ENCODE assay signal across 10 cellular contexts in the genomic region with DNA sequence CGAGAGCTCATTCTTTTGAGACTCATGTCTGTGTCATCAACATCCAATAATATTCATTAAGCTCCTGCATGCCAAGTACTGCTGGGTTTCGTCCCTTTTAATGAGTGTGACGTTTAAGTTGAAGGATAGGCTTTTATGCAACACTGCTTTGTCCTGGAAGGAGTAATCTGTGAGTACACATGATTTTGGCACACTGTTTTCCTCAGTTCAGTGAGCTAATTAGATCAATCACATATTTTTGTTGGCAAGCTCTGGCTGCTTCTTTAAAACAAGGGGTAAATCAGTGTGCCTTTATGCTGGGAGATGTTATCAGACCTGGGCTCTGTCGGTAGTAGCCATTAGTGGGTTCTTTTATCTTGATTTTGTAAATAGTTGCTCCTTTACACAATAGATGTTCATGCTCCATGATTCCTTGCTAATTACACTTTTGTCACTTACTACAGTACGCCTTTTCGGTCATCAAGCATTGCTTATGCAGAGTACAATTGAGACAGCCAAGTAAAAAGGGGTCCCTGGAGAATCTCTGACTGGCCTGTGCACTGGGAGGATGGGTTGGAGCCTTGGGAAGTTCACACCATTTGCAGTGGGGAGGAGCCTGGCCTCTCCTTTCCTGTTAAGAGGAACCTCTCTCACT.
DNase-seq lines count a peak whose midpoint lies in the region; ATAC-seq, FAIRE-seq and TF ChIP-seq lines count a peak whose summit lies in the region.
"Had no signal": no experiment of that assay in that cellular context is flagged by ENCODE, and none has a peak within 500 bp of the region (broad histone marks: within the 10 kb centered on the region; RNA-seq: fewer than 3 reads in every experiment).

No MANE protein-coding gene starts in this region.

- no peaks in the 10 kb centered on the region for H3K9me1 ChIP-seq in keratinocyte (ENCODE audit: control insufficient read depth, extremely low read depth, insufficient read depth, low read length)

- H3K36me3 ChIP-seq in ACC112 (ENCODE audit: insufficient read depth, low read length) (no peaks in the 10 kb centered on the region), adipocyte (ENCODE audit: control insufficient read depth, insufficient read depth, low read length, severe bottlenecking) (no peaks in the 10 kb centered on the region), keratinocyte (ENCODE audit: control insufficient read depth in 2 of 2, extremely low read depth in 1 of 2, insufficient read depth in 2 of 2, low read length in 2 of 2) (peaks cover 0 to 1% of the 10 kb centered on the region in 2 experiments)

- H3K4me2 ChIP-seq in keratinocyte (ENCODE audit: control insufficient read depth, extremely low read depth, insufficient read depth, low read depth, low read length), result peak overlapping the region; percentile 90

- dilution Hi-C loops in keratinocyte (cut with MboI; ENCODE audit: extremely low pct_ligation_motif_present, low sequenced_read_pairs), result no loop called here

- DNase-seq in LNCaP clone FGC (ENCODE audit: low read depth) (peak; percentile 88), adipocyte (ENCODE audit: low read depth) (peak; percentile 77), keratinocyte (ENCODE audit: low read depth, low spot score) (peak; percentile 76), frontal cortex (ENCODE audit: low spot score in 2 of 2) (no peak)
- no peak for DNase-seq in activated T-cell treated with anti-CD3 and anti-CD28 coated beads, Interleukin-2, amount 50 U/mL, for 24 hours
- DNase-seq: NCI-H2227 treated with DMSO at 0.1 percent for 48 hours had no signal

- H3K9ac ChIP-seq in adipocyte (ENCODE audit: low read length) (no peak overlapping the region), keratinocyte (ENCODE audit: control insufficient read depth, extremely low read depth, insufficient read depth, low read length) (peak overlapping the region; percentile 84)

- no peak for ATAC-seq in HG03469 (IDR thresholded peaks at IDR 0.05; ENCODE audit: unreplicated experiment)
- ATAC-seq in GM18519 (IDR thresholded peaks at IDR 0.05; ENCODE audit: low FRiP score, unreplicated experiment), result no peak

- H3K27ac ChIP-seq in ACC112 (ENCODE audit: low read depth, low read length) (peak overlapping the region; percentile 97), keratinocyte (ENCODE audit: control insufficient read depth, insufficient read depth, low read length) (peak overlapping the region; percentile 99)

- H3K9me3 ChIP-seq in adipocyte (ENCODE audit: control insufficient read depth, low read length) (no peaks in the 10 kb centered on the region), keratinocyte (ENCODE audit: control insufficient read depth, low read depth, low read length) (no peaks in the 10 kb centered on the region)

- H3K27me3 ChIP-seq in ACC112 (ENCODE audit: insufficient read depth, low read length) (no peaks in the 10 kb centered on the region), adipocyte (replicated peaks; ENCODE audit: control insufficient read depth, insufficient read depth, low read length) (no peaks in the 10 kb centered on the region), keratinocyte (ENCODE audit: control insufficient read depth, extremely low read depth, insufficient read depth, low read length) (no peaks in the 10 kb centered on the region)

- peak overlapping the region; percentile 71 for H2AFZ ChIP-seq in ACC112 (ENCODE audit: low read length, unreplicated experiment)
- H2AFZ ChIP-seq in keratinocyte (ENCODE audit: control insufficient read depth, low read length), result no peak overlapping the region

- H3K4me3 ChIP-seq in ACC112 (ENCODE audit: low read depth, low read length), result peak overlapping the region; percentile 62
- H3K4me3 ChIP-seq in LNCaP clone FGC (ENCODE audit: low read depth, low read length), result 0 out of 2 replicates have a peak overlapping the region, but pooled peaks have one; percentile 2
- peak overlapping the region; percentile 8 for H3K4me3 ChIP-seq in adipocyte (ENCODE audit: low read length)
- H3K4me3 ChIP-seq in keratinocyte (ENCODE audit: control insufficient read depth in 2 of 3, extremely low read depth in 1 of 3, insufficient read depth in 2 of 3, low read depth in 1 of 3, low read length in 3 of 3), result peak overlapping the region in 2 of 3 experiments; percentile 50 to 71

- H4K20me1 ChIP-seq in keratinocyte (ENCODE audit: control insufficient read depth, extremely low read depth, insufficient read depth, low read length), result no peaks in the 10 kb centered on the region

- H3K4me1 ChIP-seq in ACC112 (ENCODE audit: control insufficient read depth, insufficient read depth, low read length, unreplicated experiment) (peaks cover 40% of the 10 kb centered on the region), adipocyte (ENCODE audit: control insufficient read depth, insufficient read depth, low read length) (peaks cover 42% of the 10 kb centered on the region), keratinocyte (ENCODE audit: control insufficient read depth, extremely low read depth, insufficient read depth, low read length) (peaks cover 43% of the 10 kb centered on the region)

- H3K4me1 Mint-ChIP-seq in activated T-cell treated with anti-CD3 and anti-CD28 coated beads, Interleukin-2, amount 50 U/mL, for 24 hours (ENCODE audit: low read depth), result no peaks in the 10 kb centered on the region
- H3K4me1 Mint-ChIP-seq: B cell had no signal

- H3K36me3 Mint-ChIP-seq in activated T-cell treated with anti-CD3 and anti-CD28 coated beads, Interleukin-2, amount 50 U/mL, for 24 hours (ENCODE audit: low read depth), result no peaks in the 10 kb centered on the region

- no peak overlapping the region for H3K4me3 Mint-ChIP-seq in activated T-cell treated with anti-CD3 and anti-CD28 coated beads, Interleukin-2, amount 50 U/mL, for 24 hours
- H3K4me3 Mint-ChIP-seq: B cell had no signal

- no peaks in the 10 kb centered on the region for H3K9me3 Mint-ChIP-seq in activated T-cell treated with anti-CD3 and anti-CD28 coated beads, Interleukin-2, amount 50 U/mL, for 24 hours

- no peak overlapping the region for H3K27ac Mint-ChIP-seq in activated T-cell treated with anti-CD3 and anti-CD28 coated beads, Interleukin-2, amount 50 U/mL, for 24 hours
- H3K27ac Mint-ChIP-seq: B cell had no signal

- FAIRE-seq in keratinocyte (lab: Jason Lieb, UNC) (no peak), frontal cortex (lab: Jason Lieb, UNC) (no peak)

- H3K79me2 ChIP-seq in ACC112 (ENCODE audit: control insufficient read depth, insufficient read depth, low read length, unreplicated experiment), result no peaks in the 10 kb centered on the region
- H3K79me2 ChIP-seq in keratinocyte (ENCODE audit: control insufficient read depth, insufficient read depth, low read length), result peaks cover 6% of the 10 kb centered on the region

- H3K27me3 Mint-ChIP-seq in activated T-cell treated with anti-CD3 and anti-CD28 coated beads, Interleukin-2, amount 50 U/mL, for 24 hours, result peaks cover 22% of the 10 kb centered on the region

- TF ChIP-seq CTCF in LNCaP clone FGC (IDR thresholded peaks at IDR 0.05; ENCODE audit: control insufficient read depth, extremely low read depth, insufficient read depth), result no peak
- TF ChIP-seq CTCF in keratinocyte (optimal IDR thresholded peaks at IDR 0.05 in 1 of 3, IDR thresholded peaks at IDR 0.05 in 1 of 3, conservative IDR thresholded peaks at IDR 0.05 in 1 of 3; ENCODE audit: extremely low read depth in 1 of 3, insufficient read depth in 2 of 3, low read length in 3 of 3), result no peak

Comparison
In these comparisons a context has a peak if more than half of its experiments do, and no peak if none do; other contexts are left out.
1. H3K4me3 ChIP-seq: peak in every context shown above with its lines; median percentile 62 in ACC112; 60 in keratinocyte; 8 in adipocyte; 2 in LNCaP clone FGC.
2. DNase-seq: peak in LNCaP clone FGC (single experiment), adipocyte (single experiment) and keratinocyte (single experiment); none in activated T-cell treated with anti-CD3 and anti-CD28 coated beads, Interleukin-2, amount 50 U/mL, for 24 hours (single experiment) and frontal cortex (0 of 2).